16 cellular contexts compared by ENCODE assay signal in genomic region chr12:52182898-52183543, GRCh38. TPM values are rescaled to one million over a fixed set of nuclear protein-coding genes. Genes with fewer than 3 reads are reported as not detected.
DNase-seq lines count a peak whose midpoint lies in the region; ATAC-seq, FAIRE-seq and TF ChIP-seq lines count a peak whose summit lies in the region.
"Had no signal": no experiment of that assay in that cellular context is flagged by ENCODE, and none has a peak within 500 bp of the region (broad histone marks: within the 10 kb centered on the region; RNA-seq: fewer than 3 reads in every experiment).

No MANE protein-coding gene starts in this region.

- no peaks in the 10 kb centered on the region for H3K36me3 ChIP-seq in H7 (replicated peaks; ENCODE audit: control insufficient read depth, insufficient read depth, low read length)
- H3K36me3 ChIP-seq in endodermal cell (ENCODE audit: control insufficient read depth, insufficient read depth, low read length), result no peaks in the 10 kb centered on the region
- H3K36me3 ChIP-seq in pancreas, result no peaks in the 10 kb centered on the region

- H3K4me3 ChIP-seq in H7 (ENCODE audit: insufficient read depth, low read depth, low read length), result no peak overlapping the region
- no peak overlapping the region for H3K4me3 ChIP-seq in endodermal cell (ENCODE audit: low read length)
- H3K4me3 ChIP-seq in pancreas, result no peak overlapping the region
- H3K4me3 ChIP-seq: GM23248 had no signal

- DNase-seq in H7, result peak; percentile 77
- DNase-seq in NCI-H774 (lab: John Stamatoyannopoulos, UW), result peak; percentile 11
- DNase-seq in endodermal cell, result peak; percentile 89
- DNase-seq in pancreas, result no peak
- no peak for DNase-seq in germinal center (ENCODE audit: low spot score)
- DNase-seq: activated CD4-positive, alpha-beta T cell treated with anti-CD3 and anti-CD28 coated beads, Interleukin-2, amount 10 ng/mL, durations not matched to agents 7 days and 5 days; activated naive CD4-positive, alpha-beta T cell; CD8-positive, alpha-beta T cell; GM23248; kidney; NCI-H2227 treated with DMSO at 0.1 percent for 48 hours; SW 1271 had no signal

- 78 to 80% methylated on average over 8 to 9 of the region's 9 CpGs for WGBS in endodermal cell (ENCODE audit: insufficient coverage in 1 of 2, insufficient read length in 1 of 2), 2 experiments
- WGBS in pancreas, 2 donors, result 72 to 79% methylated on average over 9 of the region's 9 CpGs

- H3K27ac Mint-ChIP-seq in endodermal cell, result peak overlapping the region; percentile 78
- H3K27ac Mint-ChIP-seq: activated CD4-positive, alpha-beta T cell treated with anti-CD3 and anti-CD28 coated beads, Interleukin-2, amount 10 ng/mL, durations not matched to agents 7 days and 5 days; CD8-positive, alpha-beta T cell had no signal

- intact Hi-C loops in pancreas (cut with DNase I), result no loop called here

- no peaks in the 10 kb centered on the region for H3K9me3 Mint-ChIP-seq in endodermal cell
- H3K9me3 Mint-ChIP-seq: activated CD4-positive, alpha-beta T cell treated with anti-CD3 and anti-CD28 coated beads, Interleukin-2, amount 10 ng/mL, durations not matched to agents 7 days and 5 days; CD8-positive, alpha-beta T cell had no signal

- no peaks in the 10 kb centered on the region for H3K9me3 ChIP-seq in endodermal cell (ENCODE audit: control insufficient read depth, low read length)
- no peaks in the 10 kb centered on the region for H3K9me3 ChIP-seq in pancreas

- H3K36me3 Mint-ChIP-seq in endodermal cell (ENCODE audit: low read depth), result no peaks in the 10 kb centered on the region
- H3K36me3 Mint-ChIP-seq: CD8-positive, alpha-beta T cell had no signal

- TF ChIP-seq CTCF in endodermal cell (conservative IDR thresholded peaks at IDR 0.05) (no peak), pancreas (IDR thresholded peaks at IDR 0.05) (no peak)

- no peak overlapping the region for H3K9ac ChIP-seq in endodermal cell (ENCODE audit: extremely low read depth, low read length, poor library complexity, severe bottlenecking)
- H3K9ac ChIP-seq: GM23248 had no signal

- FAIRE-seq in pancreas (lab: Jason Lieb, UNC), result no peak
- FAIRE-seq: kidney had no signal

- H3K27ac ChIP-seq in endodermal cell (ENCODE audit: low read depth, low read length), result no peak overlapping the region
- H3K27ac ChIP-seq in pancreas, result peak overlapping the region in 2 of 4 donors; percentile 13 to 59
- H3K27ac ChIP-seq: GM23248 had no signal

- ATAC-seq in pancreas (peak in 3 of 4 donors; percentile 39 to 72 (median 51)), GM21619 (IDR thresholded peaks at IDR 0.05; ENCODE audit: unreplicated experiment) (no peak), GM19035 (IDR thresholded peaks at IDR 0.05; ENCODE audit: unreplicated experiment) (no peak), GM18511 (IDR thresholded peaks at IDR 0.05; ENCODE audit: unreplicated experiment) (no peak)
- ATAC-seq: CD8-positive, alpha-beta T cell had no signal

- H3K4me1 ChIP-seq in endodermal cell (ENCODE audit: control insufficient read depth, insufficient read depth, low read length) (peaks cover 4% of the 10 kb centered on the region), pancreas (no peaks in the 10 kb centered on the region)

- H3K27me3 Mint-ChIP-seq in endodermal cell (ENCODE audit: insufficient read depth), result peaks cover 1% of the 10 kb centered on the region

- peaks cover 27% of the 10 kb centered on the region for H3K4me1 Mint-ChIP-seq in endodermal cell

- no peak overlapping the region for H3K4me3 Mint-ChIP-seq in endodermal cell
- H3K4me3 Mint-ChIP-seq: activated CD4-positive, alpha-beta T cell treated with anti-CD3 and anti-CD28 coated beads, Interleukin-2, amount 10 ng/mL, durations not matched to agents 7 days and 5 days; CD8-positive, alpha-beta T cell had no signal

- peaks cover 1% of the 10 kb centered on the region; the same call in 1 of the 2 replicates for H3K27me3 ChIP-seq in H7 (ENCODE audit: control insufficient read depth, insufficient read depth, low read length)
- H3K27me3 ChIP-seq in endodermal cell (ENCODE audit: control insufficient read depth, insufficient read depth, low read length, poor library complexity, severe bottlenecking), result no peaks in the 10 kb centered on the region
- H3K27me3 ChIP-seq in pancreas, result no peaks in the 10 kb centered on the region

RNA-seq across cellular contexts. Expression of gene KRT80, which starts 8.8 kb away (rescaled TPM):
- not detected in 2 replicates for total RNA-seq in H7 (2014; rRNA removed; shearing (Covaris generic))
- under 1 TPM; 0.07 to 0.09 TPM for total RNA-seq in endodermal cell
- polyA plus RNA-seq in endodermal cell (2013, experiment 1 of 2), result 0.11 TPM
- polyA plus RNA-seq in endodermal cell (2013, experiment 2 of 2), result 0.08 TPM
- 10 to 100 TPM in 3 of 6 donors, 1 to 10 TPM in 3; 4.8 to 18.3 (median 9.0) TPM for total RNA-seq in pancreas
- polyA plus RNA-seq in pancreas, result 1 to 10 TPM; 8.1 to 9.1 TPM
- total RNA-seq: activated CD4-positive, alpha-beta T cell treated with anti-CD3 and anti-CD28 coated beads, Interleukin-2, amount 10 ng/mL, durations not matched to agents 7 days and 5 days; CD8-positive, alpha-beta T cell had no signal
- polyA plus RNA-seq: neural cell had no signal

RNA-seq across cellular contexts. Expression of gene KRT7, which starts 50.0 kb away (rescaled TPM):
- total RNA-seq in H7 (2014; rRNA removed; shearing (Covaris generic)), result 0.80 and 1.1 TPM in 2 replicates
- total RNA-seq in endodermal cell, result 1 to 10 TPM in 1 of 2 donors, not detected in 1; 1.5 TPM
- polyA plus RNA-seq in endodermal cell (2013, experiment 1 of 2), result 1.6 TPM
- 0.37 TPM for polyA plus RNA-seq in endodermal cell (2013, experiment 2 of 2)
- 100 to 1,000 TPM in 3 of 6 donors, 10 to 100 TPM in 3; 57.5 to 336 (median 90.6) TPM for total RNA-seq in pancreas
- 100 to 1,000 TPM; 111 to 238 TPM for polyA plus RNA-seq in pancreas
- total RNA-seq: CD8-positive, alpha-beta T cell had no signal
- polyA plus RNA-seq: neural cell had no signal

Comparison
In these comparisons a context has a peak if more than half of its experiments do, and no peak if none do; other contexts are left out.
1. DNase-seq: peak in H7 (single experiment), NCI-H774 (single experiment) and endodermal cell (single experiment); none in pancreas (0 of 6) and germinal center (single experiment).
2. ATAC-seq: peak in pancreas (3 of 4); none in GM21619 (single experiment), GM19035 (single experiment) and GM18511 (single experiment).
3. RNA of gene KRT7, which starts 50.0 kb away (total RNA-seq): 57.5 to 336 TPM in pancreas; 1.5 TPM in endodermal cell and 0.80 to 1.1 TPM in H7; every median in the first group is over 10 times any median in the second.